In genomic region chr11:16867097-16867496, GRCh38 we compare ENCODE assay signal across 25 cellular contexts.
"Had no signal": no experiment of that assay in that cellular context is flagged by ENCODE, and none has a peak within 500 bp of the region (broad histone marks: within the 10 kb centered on the region; RNA-seq: fewer than 3 reads in every experiment).

No MANE protein-coding gene starts in this region.

- H3K4me3 Mint-ChIP-seq: activated T-helper 1 cell treated with anti-CD3 and anti-CD28 coated beads, Interleukin-12 subunit alpha, Interleukin-12 subunit beta, Interleukin-2, Interleukin-4 antibody, amounts not matched to agents 30 ng/mL and 10 ng/mL and 1 ng/mL, durations not matched to agents 14 hours and 24 hours and 36 hours; naive B cell; stimulated activated memory B cell treated with anti-CD40 and anti-IgM and Interleukin-4, amounts not matched to agents 10 μg/mL and 1 μg/mL and 100 μg/mL, for 72 hours; stimulated activated naive CD8-positive, alpha-beta T cell treated with anti-CD3 and anti-CD28 coated beads, Interleukin-15, amount 100 ng/mL, for 72 hours; T-helper 17 cell had no signal

- DNase-seq: activated CD4-positive, alpha-beta T cell treated with anti-CD3 and anti-CD28 coated beads for 48 hours; activated CD4-positive, alpha-beta T cell treated with anti-CD3 and anti-CD28 coated beads, Interleukin-2, amount 50 U/mL, for 48 hours; activated CD8-positive, alpha-beta memory T cell treated with anti-CD3 and anti-CD28 coated beads, Interleukin-2, amount 50 U/mL, for 4 hours; activated gamma-delta T cell treated with Interleukin-2 at 50 U/mL for 16 hours; activated T-cell treated with anti-CD3 and anti-CD28 coated beads, Interleukin-2, amount 50 U/mL, for 1 hour; dermis blood vessel endothelial cell; effector CD4-positive, alpha-beta T cell; erythroblast; heart right ventricle; kidney glomerular epithelial cell; left ventricle myocardium inferior; naive B cell; stimulated activated CD4-positive, alpha-beta T cell treated with anti-CD3 and anti-CD28 coated beads, Interleukin-4, amount 100 ng/mL, for 24 hours; stimulated activated naive CD8-positive, alpha-beta T cell treated with anti-CD3 and anti-CD28 coated beads, Interleukin-15, amount 100 ng/mL, for 72 hours; substantia nigra; T-helper 17 cell; T1000; WERI-Rb-1 had no signal

- H3K27me3 ChIP-seq: heart right ventricle had no signal

- H3K27ac ChIP-seq: heart right ventricle, left ventricle myocardium inferior, WERI-Rb-1 had no signal

- H3K4me1 Mint-ChIP-seq: naive B cell had no signal

- ATAC-seq: activated naive CD4-positive, alpha-beta T cell treated with anti-CD3 and anti-CD28 coated beads, Interleukin-2, amount 50 U/mL, for 72 hours; heart right ventricle; sciatic nerve; SK-N-SH treated with all-trans-retinoic acid at 6 μM for 48 hours; stimulated activated memory B cell treated with anti-CD40 and anti-IgM and Interleukin-4, amounts not matched to agents 10 μg/mL and 1 μg/mL and 100 μg/mL, for 72 hours; stimulated activated naive CD8-positive, alpha-beta T cell treated with anti-CD3 and anti-CD28 coated beads, Interleukin-15, amount 100 ng/mL, for 72 hours; T-helper 17 cell had no signal

- H3K4me3 ChIP-seq: heart right ventricle, left ventricle myocardium inferior, lung, skin epidermis had no signal

- H3K27me3 Mint-ChIP-seq: naive B cell; stimulated activated memory B cell treated with anti-CD40 and anti-IgM and Interleukin-4, amounts not matched to agents 10 μg/mL and 1 μg/mL and 100 μg/mL, for 72 hours; stimulated activated naive CD8-positive, alpha-beta T cell treated with anti-CD3 and anti-CD28 coated beads, Interleukin-15, amount 100 ng/mL, for 72 hours had no signal

- H3K27ac Mint-ChIP-seq: activated T-helper 1 cell treated with anti-CD3 and anti-CD28 coated beads, Interleukin-12 subunit alpha, Interleukin-12 subunit beta, Interleukin-2, Interleukin-4 antibody, amounts not matched to agents 30 ng/mL and 10 ng/mL and 1 ng/mL, durations not matched to agents 14 hours and 24 hours and 36 hours; naive B cell; T-helper 17 cell had no signal

- H3K36me3 Mint-ChIP-seq: naive B cell had no signal
